Comparison of ENCODE assay signal across 31 cellular contexts in genomic region chr12:56311003-56311402, GRCh38. TPM values are rescaled to one million over a fixed set of nuclear protein-coding genes. Genes with fewer than 3 reads are reported as not detected.
"Had no signal": no experiment of that assay in that cellular context is flagged by ENCODE, and none has a peak within 500 bp of the region (broad histone marks: within the 10 kb centered on the region; RNA-seq: fewer than 3 reads in every experiment).

No MANE protein-coding gene starts in this region.

- H3K27ac ChIP-seq: gastrocnemius medialis, left lung, lower lobe of right lung, parathyroid adenoma, psoas muscle, suprapubic skin, tibial artery, upper lobe of right lung had no signal

- H3K4me3 ChIP-seq: gastrocnemius medialis, left lung, lower lobe of right lung, psoas muscle, smooth muscle cell, suprapubic skin, tibial artery, upper lobe of right lung had no signal

- FAIRE-seq: islet of Langerhans had no signal

- H3K9me3 ChIP-seq: gastrocnemius medialis, left lung, lower lobe of right lung, psoas muscle, suprapubic skin, tibial artery, upper lobe of right lung had no signal

- H3K27me3 ChIP-seq: gastrocnemius medialis, left lung, suprapubic skin, tibial artery, upper lobe of right lung had no signal

- ATAC-seq: activated naive CD8-positive, alpha-beta T cell treated with anti-CD3 and anti-CD28 coated beads, Interleukin-2, amount 50 U/mL, for 24 hours; effector memory CD8-positive, alpha-beta T cell; gastrocnemius medialis; left lung; lower lobe of right lung; naive thymus-derived CD8-positive, alpha-beta T cell; psoas muscle; upper lobe of right lung had no signal

- DNase-seq: activated CD4-positive, alpha-beta T cell treated with anti-CD3 and anti-CD28 coated beads, Interleukin-2, amount 50 U/mL, for 1 hour; activated CD4-positive, CD25-positive, alpha-beta regulatory T cell treated with anti-CD3 and anti-CD28 coated beads, Interleukin-2, amount 50 U/mL, for 72 hours; activated gamma-delta T cell; activated naive CD4-positive, alpha-beta T cell treated with anti-CD3 and anti-CD28 coated beads, Interleukin-2, amount 10 ng/mL, durations not matched to agents 7 days and 5 days; activated naive CD8-positive, alpha-beta T cell treated with anti-CD3 and anti-CD28 coated beads, Interleukin-2, amount 50 U/mL, for 24 hours; activated T-cell treated with anti-CD3 and anti-CD28 coated beads, Interleukin-2, amount 50 U/mL, for 1 hour; amygdala; caudate nucleus; cortex of kidney; effector memory CD8-positive, alpha-beta T cell; erythroblast; gastrocnemius medialis; glutamatergic neuron; left lung; lower lobe of right lung; mesenchymal stem cell; naive thymus-derived CD8-positive, alpha-beta T cell; occipital lobe; psoas muscle; stimulated activated CD4-positive, alpha-beta T cell treated with anti-CD3 and anti-CD28 coated beads, Interleukin-1b, Interleukin-23, amount 100 ng/mL, for 48 hours; stimulated activated CD4-positive, alpha-beta T cell treated with anti-CD3 and anti-CD28 coated beads, Interleukin-4, amount 100 ng/mL, for 4 hours; stimulated activated CD8-positive, alpha-beta memory T cell treated with anti-CD3 and anti-CD28 coated beads, Interleukin-4, amount 100 ng/mL, for 48 hours; stimulated activated naive CD4-positive, alpha-beta T cell; T-helper 2 cell; tibial artery had no signal

RNA-seq across cellular contexts. Expression of gene IL23A, which starts 27.7 kb away (rescaled TPM):
- total RNA-seq: chondrocyte, gastrocnemius medialis, occipital lobe, suprapubic skin had no signal
